Comparison of ENCODE assay signal across 1 cellular context in the genomic region with DNA sequence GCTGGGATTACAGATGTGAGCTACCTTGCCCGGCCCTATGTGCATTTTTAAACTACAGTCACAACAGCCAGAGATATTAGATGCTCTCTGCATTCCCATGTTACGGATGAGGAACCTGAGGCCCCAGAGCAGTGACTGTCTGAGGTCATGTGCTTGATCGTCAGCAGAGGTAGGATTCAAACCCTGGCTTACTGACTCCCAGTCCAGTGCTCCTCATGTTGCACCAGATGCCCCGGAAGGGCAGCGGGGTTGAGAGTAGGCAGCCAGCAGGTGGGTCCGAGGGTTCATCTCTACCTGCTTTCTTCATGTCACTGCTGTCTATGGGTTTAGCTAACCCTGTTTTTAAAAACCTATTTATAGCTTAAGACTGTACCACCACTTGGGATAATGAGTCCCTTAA.
TF ChIP-seq lines count a peak whose summit lies in the region.

No MANE protein-coding gene starts in this region.

TF ChIP-seq in GM23338, 12 proteins besides CTCF, POLR2A, EP300 and RAD21 (continued from another document):
- TF ChIP-seq, protein P1, sequence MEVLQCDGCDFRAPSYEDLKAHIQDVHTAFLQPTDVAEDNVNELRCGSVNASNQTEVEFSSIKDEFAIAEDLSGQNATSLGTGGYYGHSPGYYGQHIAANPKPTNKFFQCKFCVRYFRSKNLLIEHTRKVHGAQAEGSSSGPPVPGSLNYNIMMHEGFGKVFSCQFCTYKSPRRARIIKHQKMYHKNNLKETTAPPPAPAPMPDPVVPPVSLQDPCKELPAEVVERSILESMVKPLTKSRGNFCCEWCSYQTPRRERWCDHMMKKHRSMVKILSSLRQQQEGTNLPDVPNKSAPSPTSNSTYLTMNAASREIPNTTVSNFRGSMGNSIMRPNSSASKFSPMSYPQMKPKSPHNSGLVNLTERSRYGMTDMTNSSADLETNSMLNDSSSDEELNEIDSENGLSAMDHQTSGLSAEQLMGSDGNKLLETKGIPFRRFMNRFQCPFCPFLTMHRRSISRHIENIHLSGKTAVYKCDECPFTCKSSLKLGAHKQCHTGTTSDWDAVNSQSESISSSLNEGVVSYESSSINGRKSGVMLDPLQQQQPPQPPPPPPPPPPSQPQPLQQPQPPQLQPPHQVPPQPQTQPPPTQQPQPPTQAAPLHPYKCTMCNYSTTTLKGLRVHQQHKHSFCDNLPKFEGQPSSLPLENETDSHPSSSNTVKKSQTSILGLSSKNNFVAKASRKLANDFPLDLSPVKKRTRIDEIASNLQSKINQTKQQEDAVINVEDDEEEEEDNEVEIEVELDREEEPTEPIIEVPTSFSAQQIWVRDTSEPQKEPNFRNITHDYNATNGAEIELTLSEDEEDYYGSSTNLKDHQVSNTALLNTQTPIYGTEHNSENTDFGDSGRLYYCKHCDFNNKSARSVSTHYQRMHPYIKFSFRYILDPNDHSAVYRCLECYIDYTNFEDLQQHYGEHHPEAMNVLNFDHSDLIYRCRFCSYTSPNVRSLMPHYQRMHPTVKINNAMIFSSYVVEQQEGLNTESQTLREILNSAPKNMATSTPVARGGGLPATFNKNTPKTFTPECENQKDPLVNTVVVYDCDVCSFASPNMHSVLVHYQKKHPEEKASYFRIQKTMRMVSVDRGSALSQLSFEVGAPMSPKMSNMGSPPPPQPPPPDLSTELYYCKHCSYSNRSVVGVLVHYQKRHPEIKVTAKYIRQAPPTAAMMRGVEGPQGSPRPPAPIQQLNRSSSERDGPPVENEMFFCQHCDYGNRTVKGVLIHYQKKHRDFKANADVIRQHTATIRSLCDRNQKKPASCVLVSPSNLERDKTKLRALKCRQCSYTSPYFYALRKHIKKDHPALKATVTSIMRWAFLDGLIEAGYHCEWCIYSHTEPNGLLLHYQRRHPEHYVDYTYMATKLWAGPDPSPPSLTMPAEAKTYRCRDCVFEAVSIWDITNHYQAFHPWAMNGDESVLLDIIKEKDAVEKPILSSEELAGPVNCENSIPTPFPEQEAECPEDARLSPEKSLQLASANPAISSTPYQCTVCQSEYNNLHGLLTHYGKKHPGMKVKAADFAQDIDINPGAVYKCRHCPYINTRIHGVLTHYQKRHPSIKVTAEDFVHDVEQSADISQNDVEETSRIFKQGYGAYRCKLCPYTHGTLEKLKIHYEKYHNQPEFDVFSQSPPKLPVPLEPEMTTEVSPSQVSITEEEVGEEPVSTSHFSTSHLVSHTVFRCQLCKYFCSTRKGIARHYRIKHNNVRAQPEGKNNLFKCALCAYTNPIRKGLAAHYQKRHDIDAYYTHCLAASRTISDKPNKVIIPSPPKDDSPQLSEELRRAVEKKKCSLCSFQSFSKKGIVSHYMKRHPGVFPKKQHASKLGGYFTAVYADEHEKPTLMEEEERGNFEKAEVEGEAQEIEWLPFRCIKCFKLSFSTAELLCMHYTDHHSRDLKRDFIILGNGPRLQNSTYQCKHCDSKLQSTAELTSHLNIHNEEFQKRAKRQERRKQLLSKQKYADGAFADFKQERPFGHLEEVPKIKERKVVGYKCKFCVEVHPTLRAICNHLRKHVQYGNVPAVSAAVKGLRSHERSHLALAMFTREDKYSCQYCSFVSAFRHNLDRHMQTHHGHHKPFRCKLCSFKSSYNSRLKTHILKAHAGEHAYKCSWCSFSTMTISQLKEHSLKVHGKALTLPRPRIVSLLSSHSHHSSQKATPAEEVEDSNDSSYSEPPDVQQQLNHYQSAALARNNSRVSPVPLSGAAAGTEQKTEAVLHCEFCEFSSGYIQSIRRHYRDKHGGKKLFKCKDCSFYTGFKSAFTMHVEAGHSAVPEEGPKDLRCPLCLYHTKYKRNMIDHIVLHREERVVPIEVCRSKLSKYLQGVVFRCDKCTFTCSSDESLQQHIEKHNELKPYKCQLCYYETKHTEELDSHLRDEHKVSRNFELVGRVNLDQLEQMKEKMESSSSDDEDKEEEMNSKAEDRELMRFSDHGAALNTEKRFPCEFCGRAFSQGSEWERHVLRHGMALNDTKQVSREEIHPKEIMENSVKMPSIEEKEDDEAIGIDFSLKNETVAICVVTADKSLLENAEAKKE (CRISPR knock-in tag; IDR thresholded peaks at IDR 0.05): no peak
- TF ChIP-seq NANOG (IDR thresholded peaks at IDR 0.05; ENCODE audit: borderline replicate concordance) (no peak), JUNB (IDR thresholded peaks at IDR 0.05; ENCODE audit: unreplicated experiment) (no peak), REST (IDR thresholded peaks at IDR 0.05; ENCODE audit: unreplicated experiment) (no peak)
